Comparison of ENCODE assay signal across 18 cellular contexts in genomic region chr9:108271236-108271635, GRCh38.
DNase-seq lines count a peak whose midpoint lies in the region; ATAC-seq and TF ChIP-seq lines count a peak whose summit lies in the region.
"Had no signal": no experiment of that assay in that cellular context is flagged by ENCODE, and none has a peak within 500 bp of the region (broad histone marks: within the 10 kb centered on the region; RNA-seq: fewer than 3 reads in every experiment).

No MANE protein-coding gene starts in this region.

- peak overlapping the region; percentile 70 for H3K27ac ChIP-seq in MM.1S (ENCODE audit: low read length)
- peak overlapping the region; percentile 61 for H3K27ac ChIP-seq in endodermal cell (ENCODE audit: low read depth, low read length)
- H3K27ac ChIP-seq: brain microvascular endothelial cell, parathyroid adenoma had no signal

- peaks cover 23% of the 10 kb centered on the region for H3K4me1 ChIP-seq in ES-I3 (ENCODE audit: insufficient read depth, low read length)
- H3K4me1 ChIP-seq in MM.1S (ENCODE audit: low read length): peaks cover 39% of the 10 kb centered on the region
- H3K4me1 ChIP-seq in endodermal cell (ENCODE audit: control insufficient read depth, insufficient read depth, low read length): no peaks in the 10 kb centered on the region
- H3K4me1 ChIP-seq: parathyroid adenoma had no signal

- H3K36me3 Mint-ChIP-seq in endodermal cell (ENCODE audit: low read depth): no peaks in the 10 kb centered on the region
- H3K36me3 Mint-ChIP-seq in osteocyte (ENCODE audit: unreplicated experiment): no peaks in the 10 kb centered on the region
- H3K36me3 Mint-ChIP-seq: activated naive CD4-positive, alpha-beta T cell treated with anti-CD3 and anti-CD28 coated beads, Interleukin-2, amount 50 U/mL, for 24 hours; stimulated activated memory B cell treated with anti-CD40 and anti-IgM and Interleukin-4, amounts not matched to agents 10 μg/mL and 1 μg/mL and 100 μg/mL, for 72 hours had no signal

- ATAC-seq in HG03460 (IDR thresholded peaks at IDR 0.05; ENCODE audit: unreplicated experiment): no peak
- ATAC-seq: stimulated activated memory B cell treated with anti-CD40 and anti-IgM and Interleukin-4, amounts not matched to agents 10 μg/mL and 1 μg/mL and 100 μg/mL, for 72 hours had no signal

- H3K79me2 ChIP-seq in MM.1S (ENCODE audit: low read length): no peaks in the 10 kb centered on the region
- H3K79me2 ChIP-seq: parathyroid adenoma had no signal

- H3K4me1 Mint-ChIP-seq in endodermal cell: peaks cover 28% of the 10 kb centered on the region
- peaks cover 28% of the 10 kb centered on the region for H3K4me1 Mint-ChIP-seq in osteocyte (ENCODE audit: unreplicated experiment)
- H3K4me1 Mint-ChIP-seq: activated naive CD4-positive, alpha-beta T cell treated with anti-CD3 and anti-CD28 coated beads, Interleukin-2, amount 50 U/mL, for 24 hours had no signal

- intact Hi-C loops in cardiac septum (cut with DNase I): loop anchor here (5.0 kb wide), 2 partner anchors 784 to 804 kb away; partner anchors contain the start of gene KLF4

- H3K4me3 Mint-ChIP-seq in endodermal cell (no peak overlapping the region), osteocyte (ENCODE audit: unreplicated experiment) (no peak overlapping the region)
- H3K4me3 Mint-ChIP-seq: activated naive CD4-positive, alpha-beta T cell treated with anti-CD3 and anti-CD28 coated beads, Interleukin-2, amount 50 U/mL, for 24 hours; activated T-cell treated with anti-CD3 and anti-CD28 coated beads, Interleukin-2, amount 50 U/mL, for 24 hours; stimulated activated memory B cell treated with anti-CD40 and anti-IgM and Interleukin-4, amounts not matched to agents 10 μg/mL and 1 μg/mL and 100 μg/mL, for 72 hours had no signal

- TF ChIP-seq CTCF in MM.1S (IDR thresholded peaks at IDR 0.05; ENCODE audit: low read length) (no peak), endodermal cell (conservative IDR thresholded peaks at IDR 0.05) (peak; percentile 46), osteocyte (IDR thresholded peaks at IDR 0.05) (no peak)

- H2AFZ ChIP-seq in MM.1S (ENCODE audit: low read length): no peak overlapping the region
- H2AFZ ChIP-seq: parathyroid adenoma had no signal

- no peaks in the 10 kb centered on the region for H3K27me3 ChIP-seq in MM.1S (replicated peaks; ENCODE audit: insufficient read depth, low read length)
- peaks cover 73% of the 10 kb centered on the region for H3K27me3 ChIP-seq in endodermal cell (ENCODE audit: control insufficient read depth, insufficient read depth, low read length, poor library complexity, severe bottlenecking)
- H3K27me3 ChIP-seq: brain microvascular endothelial cell, dorsolateral prefrontal cortex, spleen, tibial nerve had no signal

- H3K4me3 ChIP-seq in MM.1S (ENCODE audit: low read length): no peak overlapping the region
- no peak overlapping the region for H3K4me3 ChIP-seq in endodermal cell (ENCODE audit: low read length)
- H3K4me3 ChIP-seq: spleen had no signal

- H3K9me3 Mint-ChIP-seq in endodermal cell (peaks cover 6% of the 10 kb centered on the region), osteocyte (ENCODE audit: unreplicated experiment) (peaks cover 6% of the 10 kb centered on the region)
- H3K9me3 Mint-ChIP-seq: activated naive CD4-positive, alpha-beta T cell treated with anti-CD3 and anti-CD28 coated beads, Interleukin-2, amount 50 U/mL, for 24 hours had no signal

- H3K27me3 Mint-ChIP-seq in endodermal cell (ENCODE audit: insufficient read depth) (peaks cover 63% of the 10 kb centered on the region), osteocyte (ENCODE audit: unreplicated experiment) (no peaks in the 10 kb centered on the region)
- H3K27me3 Mint-ChIP-seq: activated naive CD4-positive, alpha-beta T cell treated with anti-CD3 and anti-CD28 coated beads, Interleukin-2, amount 50 U/mL, for 24 hours; activated T-cell treated with anti-CD3 and anti-CD28 coated beads, Interleukin-2, amount 50 U/mL, for 24 hours had no signal

- H3K9me2 ChIP-seq in MM.1S (replicated peaks; ENCODE audit: insufficient read depth, low read length): no peaks in the 10 kb centered on the region

- no peaks in the 10 kb centered on the region for H4K20me1 ChIP-seq in MM.1S (ENCODE audit: insufficient read depth, low read length)

- peak overlapping the region; percentile 89 for H3K4me2 ChIP-seq in MM.1S (ENCODE audit: low read depth, low read length)

- peak overlapping the region; percentile 90 for H3K27ac Mint-ChIP-seq in endodermal cell
- H3K27ac Mint-ChIP-seq in osteocyte (ENCODE audit: unreplicated experiment): peak overlapping the region; percentile 98
- H3K27ac Mint-ChIP-seq: activated naive CD4-positive, alpha-beta T cell treated with anti-CD3 and anti-CD28 coated beads, Interleukin-2, amount 50 U/mL, for 24 hours; activated T-cell treated with anti-CD3 and anti-CD28 coated beads, Interleukin-2, amount 50 U/mL, for 24 hours; stimulated activated memory B cell treated with anti-CD40 and anti-IgM and Interleukin-4, amounts not matched to agents 10 μg/mL and 1 μg/mL and 100 μg/mL, for 72 hours had no signal

- WGBS in endodermal cell (ENCODE audit: insufficient coverage in 1 of 2, insufficient read length in 1 of 2), 2 experiments: 64 to 83% methylated on average over 3 to 7 of the region's 7 CpGs

- 0 out of 2 replicates have a peak, but pooled peaks cover 6% of the 10 kb centered on the region for H3F3A ChIP-seq in MM.1S (ENCODE audit: insufficient read depth, low read length)

- peak overlapping the region; percentile 14; the same call in 1 of the 2 replicates for H3K9ac ChIP-seq in ES-I3 (ENCODE audit: low read depth, low read length)
- H3K9ac ChIP-seq in MM.1S (ENCODE audit: low read length): peak overlapping the region; percentile 81
- no peak overlapping the region for H3K9ac ChIP-seq in endodermal cell (ENCODE audit: extremely low read depth, low read length, poor library complexity, severe bottlenecking)
- H3K9ac ChIP-seq: parathyroid adenoma had no signal

- DNase-seq in MM.1S: no peak
- peak; percentile 71 for DNase-seq in endodermal cell
- DNase-seq in osteocyte (ENCODE audit: extremely low spot score, unreplicated experiment): no peak
- DNase-seq in activated CD4-positive, CD25-positive, alpha-beta regulatory T cell (lab: John Stamatoyannopoulos, UW): no peak
- no peak for DNase-seq in cardiac septum (ENCODE audit: low spot score)
- DNase-seq in NCI-H524 treated with DMSO at 0.1 percent for 48 hours (lab: John Stamatoyannopoulos, UW): no peak
- DNase-seq: activated CD4-positive, alpha-beta T cell treated with anti-CD3 and anti-CD28 coated beads, Interleukin-2, amount 50 U/mL, for 48 hours; activated T-cell treated with anti-CD3 and anti-CD28 coated beads, Interleukin-2, amount 50 U/mL, for 24 hours; C1 segment of cervical spinal cord; dorsolateral prefrontal cortex; spleen had no signal

- no peaks in the 10 kb centered on the region for H3K9me3 ChIP-seq in ES-I3 (ENCODE audit: control insufficient read depth, insufficient read depth, low read length)
- H3K9me3 ChIP-seq in MM.1S (replicated peaks; ENCODE audit: insufficient read depth, low read length): no peaks in the 10 kb centered on the region
- peaks cover 3% of the 10 kb centered on the region for H3K9me3 ChIP-seq in endodermal cell (ENCODE audit: control insufficient read depth, low read length)
- H3K9me3 ChIP-seq: spleen, tibial nerve had no signal

- H3K36me3 ChIP-seq in ES-I3 (ENCODE audit: insufficient read depth, low read length): no peaks in the 10 kb centered on the region
- no peaks in the 10 kb centered on the region for H3K36me3 ChIP-seq in MM.1S (replicated peaks; ENCODE audit: insufficient read depth, low read length)
- H3K36me3 ChIP-seq in endodermal cell (ENCODE audit: control insufficient read depth, insufficient read depth, low read length): no peaks in the 10 kb centered on the region
- H3K36me3 ChIP-seq: brain microvascular endothelial cell, spleen, tibial nerve had no signal
